Comparison of ENCODE assay signal across 1 cellular context in genomic region chr15:83061680-83062079, GRCh38.
TF ChIP-seq lines count a peak whose summit lies in the region.

No MANE protein-coding gene starts in this region.

TF ChIP-seq in GM12878, 131 proteins besides CTCF, POLR2A, EP300 and RAD21:
- TF ChIP-seq ELK1 (IDR thresholded peaks at IDR 0.05; ENCODE audit: low read depth, low read length) (no peak), MTA2 (IDR thresholded peaks at IDR 0.05; ENCODE audit: low read depth) (no peak), ZNF274 (IDR thresholded peaks at IDR 0.05; ENCODE audit: insufficient read depth, insufficient read length) (no peak), ATF3 (IDR thresholded peaks at IDR 0.05; ENCODE audit: borderline replicate concordance, extremely low read depth, low read depth, low read length) (no peak), IRF5 (IDR thresholded peaks at IDR 0.05; ENCODE audit: borderline replicate concordance) (no peak), EED (IDR thresholded peaks at IDR 0.05; ENCODE audit: low read depth) (no peak), EGR1 (IDR thresholded peaks at IDR 0.05; ENCODE audit: borderline replicate concordance in 1 of 2, low read depth in 2 of 2, low read length in 2 of 2) (no peak), KDM1A (IDR thresholded peaks at IDR 0.05; ENCODE audit: borderline replicate concordance) (no peak), BACH1 (IDR thresholded peaks at IDR 0.05; ENCODE audit: borderline replicate concordance) (no peak), CREM (IDR thresholded peaks at IDR 0.05; ENCODE audit: low read depth) (no peak), NFIC (IDR thresholded peaks at IDR 0.05; ENCODE audit: low read depth, low read length) (no peak)
TF ChIP-seq in GM12878: peak in this region for 0.
